In the genomic region with DNA sequence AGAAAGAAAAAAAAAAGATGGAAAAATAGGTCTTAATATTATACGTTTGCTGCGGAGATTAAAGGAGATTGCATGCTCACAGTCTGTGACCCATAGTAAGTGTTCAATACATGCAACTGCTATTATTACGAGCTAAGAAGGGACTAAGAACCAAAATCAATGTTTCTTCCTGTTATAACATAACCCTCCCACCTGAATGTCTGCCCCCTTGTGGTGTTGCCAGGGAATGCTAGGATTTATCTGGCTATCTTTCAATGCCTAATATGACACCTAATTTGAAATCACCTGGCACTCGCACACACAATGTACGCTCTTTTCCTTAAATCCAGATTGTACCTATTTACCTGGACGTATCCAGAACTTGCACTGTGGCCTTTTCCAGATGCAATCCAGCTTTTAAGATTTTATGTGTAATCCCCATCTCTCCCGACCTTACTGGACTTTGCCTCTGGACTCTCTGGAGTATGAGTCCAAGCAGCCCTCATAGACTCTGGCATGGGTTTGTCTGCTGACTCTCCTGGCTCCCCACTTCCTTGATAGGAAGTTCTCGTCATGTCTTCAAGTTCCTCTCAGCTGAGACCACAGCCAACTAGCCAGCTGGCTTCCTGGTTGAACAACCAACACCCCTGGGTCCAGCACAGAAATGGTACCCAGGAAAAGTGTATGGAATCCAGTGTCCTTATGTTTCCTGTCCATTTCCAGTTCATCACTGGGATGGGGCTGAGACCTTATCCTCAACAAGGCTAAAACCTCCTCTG, we compare ENCODE assay signal across 11 cellular contexts.
A peak's percentile ranks its signal among the peaks of the same experiment; 100 is the strongest.
DNase-seq lines count a peak whose midpoint lies in the region; ATAC-seq, FAIRE-seq and TF ChIP-seq lines count a peak whose summit lies in the region.
"Had no signal": no experiment of that assay in that cellular context is flagged by ENCODE, and none has a peak within 500 bp of the region (broad histone marks: within the 10 kb centered on the region; RNA-seq: fewer than 3 reads in every experiment).

No MANE protein-coding gene starts in this region.

- TF ChIP-seq CTCF in WI38 (IDR thresholded peaks at IDR 0.05; ENCODE audit: low read depth, low read length) (peak; percentile 27), kidney epithelial cell (IDR thresholded peaks at IDR 0.05; ENCODE audit: insufficient read depth, low read length, poor library complexity, severe bottlenecking) (peak; percentile 40)

- H3K36me3 ChIP-seq in kidney epithelial cell (ENCODE audit: control insufficient read depth, insufficient read depth, low read length) = no peaks in the 10 kb centered on the region
- H3K36me3 ChIP-seq: upper lobe of left lung had no signal

- TF ChIP-seq POLR2A in GM12892 (IDR thresholded peaks at IDR 0.05; ENCODE audit: low read depth, low read length) (no peak), H54 (IDR thresholded peaks at IDR 0.05; ENCODE audit: low read depth, low read length) (no peak)

- ATAC-seq in GM21619 (IDR thresholded peaks at IDR 0.05; ENCODE audit: unreplicated experiment) = no peak

- peak; percentile 58 for FAIRE-seq in GM12892 (lab: Jason Lieb, UNC)
- FAIRE-seq in H54 (lab: Jason Lieb, UNC) = no peak

- H3K27me3 ChIP-seq in kidney epithelial cell (ENCODE audit: control insufficient read depth, insufficient read depth, low read length) = no peaks in the 10 kb centered on the region
- H3K27me3 ChIP-seq: upper lobe of left lung had no signal

- H3K4me3 ChIP-seq in WI38 (ENCODE audit: low read depth, low read length) (no peak overlapping the region), kidney epithelial cell (ENCODE audit: low read depth, low read length) (no peak overlapping the region)
- H3K4me3 ChIP-seq: upper lobe of left lung had no signal

- DNase-seq in DMS 273 (lab: John Stamatoyannopoulos, UW; ENCODE audit: unreplicated experiment) (peak; percentile 51), DMS 273 treated with DMSO at 0.1 percent for 48 hours (lab: John Stamatoyannopoulos, UW) (no peak), GM12892 (ENCODE audit: insufficient read length) (no peak), kidney epithelial cell (ENCODE audit: low read depth) (no peak), H54 (ENCODE audit: insufficient read length, low spot score) (no peak), germinal center (ENCODE audit: low spot score) (no peak)
- DNase-seq: 8988T, activated gamma-delta T cell, upper lobe of left lung had no signal
